ENCODE assay signal across 8 cellular contexts in the genomic region with DNA sequence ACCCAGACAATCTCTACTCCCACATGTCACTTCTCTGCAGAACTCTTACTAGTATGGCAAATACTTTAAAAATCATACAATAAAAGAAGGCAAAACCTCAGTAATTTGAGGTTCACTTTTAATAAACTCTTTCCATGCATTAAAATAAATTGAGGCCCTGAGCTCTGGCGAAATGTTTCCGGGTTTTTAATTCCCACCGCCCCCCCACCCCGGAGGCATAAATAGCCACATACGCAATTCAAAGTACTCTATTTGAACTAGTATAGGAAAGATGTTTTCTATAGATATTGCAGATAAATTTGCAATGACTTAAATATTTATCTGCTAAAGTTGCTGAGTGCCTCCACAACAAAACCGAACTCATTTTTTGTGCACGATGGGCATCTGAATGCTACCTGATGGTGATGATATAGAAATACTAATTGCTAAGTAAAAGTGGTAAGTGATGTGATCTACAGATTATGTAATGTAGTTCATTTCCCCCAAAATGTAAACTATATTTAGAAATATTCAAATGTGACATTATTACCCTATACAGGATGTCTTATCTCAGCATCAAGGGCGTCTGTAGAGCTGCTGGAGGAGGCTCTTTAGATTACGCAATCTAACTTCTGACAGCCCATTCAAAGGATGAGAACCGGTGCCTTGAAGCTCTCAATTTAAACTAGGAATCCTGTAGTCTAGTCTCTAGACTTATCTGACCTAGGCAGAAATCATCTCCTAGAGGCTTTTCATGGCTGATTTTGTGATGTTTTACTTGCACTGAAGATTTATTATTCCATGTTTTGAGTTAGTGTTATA. TPM values are rescaled to one million over a fixed set of nuclear protein-coding genes. Genes with fewer than 3 reads are reported as not detected.
DNase-seq lines count a peak whose midpoint lies in the region; ATAC-seq and TF ChIP-seq lines count a peak whose summit lies in the region.

No MANE protein-coding gene starts in this region.

- H3K4me3 ChIP-seq in Jurkat, Clone E6-1 (ENCODE audit: low read length) = no peak overlapping the region
- H3K4me3 ChIP-seq in fibroblast of the aortic adventitia (ENCODE audit: low read depth, low read length) (no peak overlapping the region), skeletal muscle tissue (ENCODE audit: low read length in 3 of 3) (peak overlapping the region in 2 of 3 donors; percentile 41 to 48)

- ATAC-seq in HG03342 (IDR thresholded peaks at IDR 0.05; ENCODE audit: unreplicated experiment) (no peak), HG03571 (IDR thresholded peaks at IDR 0.05; ENCODE audit: unreplicated experiment) (no peak)

- peaks cover 37 to 51% (median 40%) of the 10 kb centered on the region in 3 donors for H3K4me1 ChIP-seq in skeletal muscle tissue (ENCODE audit: control insufficient read depth in 3 of 3, insufficient read depth in 3 of 3, low read length in 3 of 3)

- no peaks in the 10 kb centered on the region for H3K9me3 ChIP-seq in skeletal muscle tissue (ENCODE audit: control insufficient read depth in 3 of 3, low read length in 3 of 3)

- H3K27me3 ChIP-seq in skeletal muscle tissue (ENCODE audit: control insufficient read depth in 3 of 3, insufficient read depth in 3 of 3, low read length in 3 of 3) = no peaks in the 10 kb centered on the region

- peak overlapping the region; percentile 99 for H3K27ac ChIP-seq in skeletal muscle tissue (ENCODE audit: low read depth, low read length)

- DNase-seq in DMS114 treated with DMSO at 0.1 percent for 48 hours (lab: John Stamatoyannopoulos, UW; ENCODE audit: unreplicated experiment) (peak; percentile 24), T-helper 22 cell (ENCODE audit: low read depth) (peak; percentile 50), fibroblast of the aortic adventitia (ENCODE audit: low read depth) (peak; percentile 69), SHP77 treated with DMSO at 0.1 percent for 48 hours (lab: John Stamatoyannopoulos, UW) (no peak)
- peak; percentile 84 for DNase-seq in Jurkat, Clone E6-1 (ENCODE audit: low read depth, low spot score)

- H3K36me3 ChIP-seq in skeletal muscle tissue (ENCODE audit: control insufficient read depth in 3 of 3, insufficient read depth in 3 of 3, low read length in 3 of 3) = peaks cover 4 to 6% (median 5%) of the 10 kb centered on the region in 3 donors

- TF ChIP-seq CTCF in fibroblast of the aortic adventitia (IDR thresholded peaks at IDR 0.05; ENCODE audit: insufficient read depth, low read length) = no peak

- peak overlapping the region; percentile 23 to 81 (median 67) for H3K9ac ChIP-seq in skeletal muscle tissue (ENCODE audit: low read depth in 1 of 3, low read length in 3 of 3)

RNA-seq across cellular contexts. Expression of gene IRF2BP2, which starts 8.6 kb away (rescaled TPM):
- 96.1 TPM for polyA plus RNA-seq in Jurkat, Clone E6-1 (2012; ENCODE audit: insufficient read depth, insufficient read length)
- total RNA-seq in fibroblast of the aortic adventitia (ENCODE audit: low replicate concordance) = 62.9 and 79.4 TPM in 2 replicates
- total RNA-seq in skeletal muscle tissue = 83.0 TPM

Comparison
In these comparisons a context has a peak if more than half of its experiments do, and no peak if none do; other contexts are left out.
1. H3K4me3 ChIP-seq: peak in skeletal muscle tissue (2 of 3); none in Jurkat, Clone E6-1 (single experiment) and fibroblast of the aortic adventitia (single experiment).